Comparison of ENCODE assay signal across 8 cellular contexts in genomic region chr19:3572855-3573161, GRCh38. TPM values are rescaled to one million over a fixed set of nuclear protein-coding genes. Genes with fewer than 3 reads are reported as not detected.
DNase-seq lines count a peak whose midpoint lies in the region; ATAC-seq, FAIRE-seq and TF ChIP-seq lines count a peak whose summit lies in the region.

Gene HMG20B, plus strand, starts transcription at chr19:3572944. Its CDS starts 366 bp downstream, at chr19:3573310.

- peaks cover 13% of the 10 kb centered on the region for H3K36me3 Mint-ChIP-seq in activated naive CD4-positive, alpha-beta T cell treated with anti-CD3 and anti-CD28 coated beads, Interleukin-2, amount 10 ng/mL, durations not matched to agents 7 days and 5 days

- H3K27ac ChIP-seq in lower lobe of right lung = peak within 1 kb of the TSS; percentile 81
- peak within 1 kb of the TSS; percentile 65 to 88 (median 84) for H3K27ac ChIP-seq in tibial nerve

- H3K9me3 ChIP-seq in lower lobe of right lung (no peaks in the 10 kb centered on the region), tibial nerve (no peaks in the 10 kb centered on the region)

- no peaks in the 10 kb centered on the region for H3K27me3 Mint-ChIP-seq in activated naive CD4-positive, alpha-beta T cell treated with anti-CD3 and anti-CD28 coated beads, Interleukin-2, amount 10 ng/mL, durations not matched to agents 7 days and 5 days

- no peak for TF ChIP-seq EP300 in tibial nerve (IDR thresholded peaks at IDR 0.05)

- peak within 1 kb of the TSS; percentile 78 for H3K27ac Mint-ChIP-seq in activated naive CD4-positive, alpha-beta T cell treated with anti-CD3 and anti-CD28 coated beads, Interleukin-2, amount 10 ng/mL, durations not matched to agents 7 days and 5 days

- no peaks in the 10 kb centered on the region for H3K9me3 Mint-ChIP-seq in activated naive CD4-positive, alpha-beta T cell treated with anti-CD3 and anti-CD28 coated beads, Interleukin-2, amount 10 ng/mL, durations not matched to agents 7 days and 5 days

- H3K4me1 ChIP-seq in lower lobe of right lung (peaks cover 23% of the 10 kb centered on the region), tibial nerve (peaks cover 0 to 67% (median 23%) of the 10 kb centered on the region in 4 donors)

- peak within 1 kb of the TSS; percentile 70 for H3K4me3 Mint-ChIP-seq in activated naive CD4-positive, alpha-beta T cell treated with anti-CD3 and anti-CD28 coated beads, Interleukin-2, amount 10 ng/mL, durations not matched to agents 7 days and 5 days

- peak within 1 kb of the TSS; percentile 88 to 95 for H3K4me3 ChIP-seq in cardiac fibroblast (replicated peaks in 1 of 2; ENCODE audit: low read depth in 2 of 2, low read length in 2 of 2)
- peak within 1 kb of the TSS; percentile 99 for H3K4me3 ChIP-seq in lower lobe of right lung
- H3K4me3 ChIP-seq in tibial nerve = peak within 1 kb of the TSS; percentile 63 to 85 (median 70)

- 0% methylated on average over 4 to 20 of the region's 30 CpGs for WGBS in tibial nerve, 2 donors

- no peak for FAIRE-seq in RCC 7860 (lab: Jason Lieb, UNC)

- H3K36me3 ChIP-seq in lower lobe of right lung (peaks cover 8% of the 10 kb centered on the region), tibial nerve (peaks cover 0 to 29% (median 2%) of the 10 kb centered on the region in 3 donors)

- H3K4me1 Mint-ChIP-seq in activated naive CD4-positive, alpha-beta T cell treated with anti-CD3 and anti-CD28 coated beads, Interleukin-2, amount 10 ng/mL, durations not matched to agents 7 days and 5 days = peaks cover 20% of the 10 kb centered on the region

- TF ChIP-seq CTCF in cardiac fibroblast (IDR thresholded peaks at IDR 0.05; ENCODE audit: low read depth, low read length) (no peak), lower lobe of right lung (IDR thresholded peaks at IDR 0.05) (no peak), tibial nerve (IDR thresholded peaks at IDR 0.05) (peak in 1 of 5 experiments; percentile 5)

- no peak for DNase-seq in activated naive CD4-positive, alpha-beta T cell treated with anti-CD3 and anti-CD28 coated beads, Interleukin-2, amount 10 ng/mL, durations not matched to agents 7 days and 5 days
- DNase-seq in activated naive CD4-positive, alpha-beta T cell treated with anti-CD3 and anti-CD28 coated beads, Interleukin-2, amount 50 U/mL, for 16 hours = no peak
- DNase-seq in cardiac fibroblast (ENCODE audit: low read depth in 2 of 2) (no peak), lower lobe of right lung (no peak), tibial nerve (ENCODE audit: low spot score in 2 of 2) (no peak), NCI-H1048 (lab: John Stamatoyannopoulos, UW) (no peak), RCC 7860 (ENCODE audit: low spot score) (no peak)

- intact Hi-C loops in lower lobe of right lung (cut with DNase I) = no loop called here

- H3K27me3 ChIP-seq in lower lobe of right lung (ENCODE audit: low read depth) (no peaks in the 10 kb centered on the region), tibial nerve (no peaks in the 10 kb centered on the region)

- CTCF ChIA-PET in activated naive CD4-positive, alpha-beta T cell treated with anti-CD3 and anti-CD28 coated beads, Interleukin-2, amount 10 ng/mL, durations not matched to agents 7 days and 5 days (lab: Charles Lee) = interaction anchor here (1.4 kb wide), 1 partner anchor 14 kb away, joined by 3 read pairs; no protein-coding TSS in a partner anchor

- peak in 1 of 2 donors; percentile 0 for ATAC-seq in lower lobe of right lung
- ATAC-seq in GM19035 (IDR thresholded peaks at IDR 0.05; ENCODE audit: unreplicated experiment) = no peak

- TF ChIP-seq POLR2A in tibial nerve (IDR thresholded peaks at IDR 0.05) = peak in 1 of 2 donors; percentile 34

RNA-seq across cellular contexts. Expression of gene HMG20B, which starts in this region (rescaled TPM):
- total RNA-seq in lower lobe of right lung (60.9 TPM), tibial nerve (100 to 1,000 TPM in 3 of 4 donors, 10 to 100 TPM in 1; 94.0 to 181 (median 153) TPM)
